In genomic region chr4:73258668-73259551, GRCh38 we compare ENCODE assay signal across 1 cellular context.
TF ChIP-seq lines count a peak whose summit lies in the region.

TSS of gene ANKRD17 (minus strand) at chr4:73258798. CDS start at chr4:73258668, 130 bp downstream.

TF ChIP-seq in HEK293, 187 proteins besides CTCF, POLR2A, EP300 and RAD21 (continued from another document):
- TF ChIP-seq ZBTB10 (tag by site-specific recombination; IDR thresholded peaks at IDR 0.05), result peak; percentile 18; the same call in 1 of the 2 replicates
- TF ChIP-seq MYNN (tag by site-specific recombination; IDR thresholded peaks at IDR 0.05; ENCODE audit: borderline replicate concordance), result no peak
- 0 out of 2 replicates have a peak, but pooled peaks have one; percentile 23 for TF ChIP-seq ZNF518A (tag by site-specific recombination; conservative IDR thresholded peaks at IDR 0.05; ENCODE audit: low read depth)
- TF ChIP-seq ZNF514 (tag by site-specific recombination; IDR thresholded peaks at IDR 0.05), result no peak
- TF ChIP-seq KLF10 (tag by site-specific recombination; IDR thresholded peaks at IDR 0.05), result no peak
- no peak for TF ChIP-seq ZNF18 (tag by site-specific recombination; IDR thresholded peaks at IDR 0.05)
- no peak for TF ChIP-seq YY2 (tag by site-specific recombination; IDR thresholded peaks at IDR 0.05)
- TF ChIP-seq ZNF175 (tag by site-specific recombination; IDR thresholded peaks at IDR 0.05), result no peak
- TF ChIP-seq ZNF335 (tag by site-specific recombination; conservative IDR thresholded peaks at IDR 0.05), result peak; percentile 62
- no peak for TF ChIP-seq ZNF37A (tag by site-specific recombination; IDR thresholded peaks at IDR 0.05)
- TF ChIP-seq ZNF513 (tag by site-specific recombination; IDR thresholded peaks at IDR 0.05), result no peak
- TF ChIP-seq TSHZ1 (tag by site-specific recombination; IDR thresholded peaks at IDR 0.05; ENCODE audit: borderline replicate concordance), result no peak
- peak; percentile 89 for TF ChIP-seq ZBTB26 (tag by site-specific recombination; optimal IDR thresholded peaks at IDR 0.05)
- TF ChIP-seq REPIN1 (tag by site-specific recombination; IDR thresholded peaks at IDR 0.05; ENCODE audit: low read depth), result no peak
- TF ChIP-seq ZNF561 (tag by site-specific recombination; IDR thresholded peaks at IDR 0.05; ENCODE audit: borderline replicate concordance), result no peak
- no peak for TF ChIP-seq ZNF670 (tag by site-specific recombination; IDR thresholded peaks at IDR 0.05; ENCODE audit: low read depth)
- TF ChIP-seq ZNF350 (tag by site-specific recombination; IDR thresholded peaks at IDR 0.05), result no peak
- TF ChIP-seq ZNF571 (tag by site-specific recombination; IDR thresholded peaks at IDR 0.05), result no peak
- TF ChIP-seq HOXA7 (CRISPR knock-in tag; IDR thresholded peaks at IDR 0.05; ENCODE audit: borderline replicate concordance), result no peak
- peak; percentile 97 for TF ChIP-seq ZBTB20 (tag by site-specific recombination; IDR thresholded peaks at IDR 0.05)
- no peak for TF ChIP-seq ZNF140 (tag by site-specific recombination; IDR thresholded peaks at IDR 0.05)
- no peak for TF ChIP-seq ZNF239 (tag by site-specific recombination; IDR thresholded peaks at IDR 0.05)
- no peak for TF ChIP-seq ZBTB7A (tag by site-specific recombination; IDR thresholded peaks at IDR 0.05; ENCODE audit: low read depth)
- no peak for TF ChIP-seq ZNF280C (tag by site-specific recombination; IDR thresholded peaks at IDR 0.05)
- no peak for TF ChIP-seq HOXD13 (CRISPR knock-in tag; IDR thresholded peaks at IDR 0.05; ENCODE audit: borderline replicate concordance)
- no peak for TF ChIP-seq ZNF23 (tag by site-specific recombination; IDR thresholded peaks at IDR 0.05; ENCODE audit: borderline replicate concordance)
- no peak for TF ChIP-seq ZNF677 (tag by site-specific recombination; IDR thresholded peaks at IDR 0.05)
- no peak for TF ChIP-seq GLI4 (tag by site-specific recombination; IDR thresholded peaks at IDR 0.05)
- no peak for TF ChIP-seq ZNF292 (tag by site-specific recombination; IDR thresholded peaks at IDR 0.05; ENCODE audit: borderline replicate concordance, low read depth)
- TF ChIP-seq FEZF1 (tag by site-specific recombination; IDR thresholded peaks at IDR 0.05), result no peak
- no peak for TF ChIP-seq AEBP2 (tag by site-specific recombination; IDR thresholded peaks at IDR 0.05; ENCODE audit: borderline replicate concordance)
